23 cellular contexts compared by ENCODE assay signal in genomic region chr10:131781791-131782190, GRCh38.
"Had no signal": no experiment of that assay in that cellular context is flagged by ENCODE, and none has a peak within 500 bp of the region (broad histone marks: within the 10 kb centered on the region; RNA-seq: fewer than 3 reads in every experiment).

No MANE protein-coding gene starts in this region.

- H3K27ac ChIP-seq: SJSA1, SK-N-MC had no signal

- FAIRE-seq: HepG2, RCC 7860 had no signal

- DNase-seq: IMR-90, Karpas-422, KG1, MG63, NCI-H1092, NCI-H1436, NCI-H187, NCI-H2029, NCI-H2081 treated with DMSO at 0.1 percent for 48 hours, NCI-H2171, NCI-H226, NCI-H446, NCI-H510A, NCI-H524 treated with DMSO at 0.1 percent for 48 hours, NCI-H69, NCI-H774, Right ventricle myocardium superior, RPMI8226, SIG-M5 had no signal

- H3K4me3 ChIP-seq: MG63, SJSA1, SK-N-MC had no signal

- H3K36me3 ChIP-seq: MG63, SJSA1 had no signal

- H3K4me1 ChIP-seq: SJSA1 had no signal

- H3K27me3 ChIP-seq: MG63, SJSA1 had no signal
